In genomic region chrY:12904618-12905519, GRCh38 we compare ENCODE assay signal across 8 cellular contexts. TPM values are rescaled to one million over a fixed set of nuclear protein-coding genes. Genes with fewer than 3 reads are reported as not detected.
DNase-seq lines count a peak whose midpoint lies in the region; ATAC-seq and TF ChIP-seq lines count a peak whose summit lies in the region.

DDX3Y (plus strand) TSS chrY:12904868; CDS start chrY:12904937, 69 bp downstream.

- H3K9me3 Mint-ChIP-seq in activated B cell treated with CpG ODN at 0.5 μM for 24 hours, result no peaks in the 10 kb centered on the region

- POLR2A ChIA-PET in activated B cell treated with CpG ODN at 0.5 μM for 24 hours (lab: Charles Lee), result interaction anchor here (0.6 to 1.0 kb wide), 4 partner anchors 243 to 799 kb away, joined by 4 to 7 read pairs (median 4); partner anchors contain the start of genes TMSB4Y and UTY

- no peaks in the 10 kb centered on the region for H3K27me3 Mint-ChIP-seq in activated B cell treated with CpG ODN at 0.5 μM for 24 hours

- no peak for TF ChIP-seq CTCF in activated B cell treated with CpG ODN at 0.5 μM for 24 hours (IDR thresholded peaks at IDR 0.05)

- ATAC-seq in HG03469 (IDR thresholded peaks at IDR 0.05; ENCODE audit: unreplicated experiment), result peak; percentile 72
- ATAC-seq in activated B cell treated with CpG ODN at 0.5 μM for 24 hours (ENCODE audit: low read depth), result peak; percentile 89
- ATAC-seq in HG03159 (IDR thresholded peaks at IDR 0.05; ENCODE audit: unreplicated experiment), result no peak
- no peak for ATAC-seq in GM18517 (IDR thresholded peaks at IDR 0.05; ENCODE audit: unreplicated experiment)

- H3K4me1 Mint-ChIP-seq in activated B cell treated with CpG ODN at 0.5 μM for 24 hours, result peaks cover 24% of the 10 kb centered on the region

- CTCF ChIA-PET in activated B cell treated with CpG ODN at 0.5 μM for 24 hours (lab: Charles Lee), result no interaction called here

- H3K4me3 ChIP-seq in skeletal muscle cell (ENCODE audit: low read depth, low read length), result peak within 1 kb of the TSS; percentile 68

- intact Hi-C loops in activated B cell treated with CpG ODN at 0.5 μM for 24 hours (cut with micrococcal nuclease), result loop anchor here (1.0 to 10.0 kb wide), 4 partner anchors 242 to 798 kb away; partner anchors contain the start of genes TMSB4Y and UTY

- peak within 1 kb of the TSS; percentile 99 for H3K27ac Mint-ChIP-seq in activated B cell treated with CpG ODN at 0.5 μM for 24 hours

- peak; percentile 76 for DNase-seq in GF-D8 (lab: John Stamatoyannopoulos, UW)
- DNase-seq in activated B cell treated with CpG ODN at 0.5 μM for 24 hours, result peak; percentile 65
- DNase-seq in fibroblast of peridontal ligament (ENCODE audit: extremely low read depth), result peak; percentile 97
- DNase-seq in skeletal muscle cell (ENCODE audit: low read depth), result peak; percentile 86
- no peak for DNase-seq in SW 1271 (lab: John Stamatoyannopoulos, UW)

- peak within 1 kb of the TSS; percentile 99 for H3K4me3 Mint-ChIP-seq in activated B cell treated with CpG ODN at 0.5 μM for 24 hours

- peaks cover 27% of the 10 kb centered on the region for H3K36me3 Mint-ChIP-seq in activated B cell treated with CpG ODN at 0.5 μM for 24 hours (ENCODE audit: low read depth)

RNA-seq across cellular contexts. Expression of gene DDX3Y, which starts in this region (rescaled TPM):
- total RNA-seq in activated B cell treated with CpG ODN at 0.5 μM for 24 hours, result 90.9 and 102 TPM in 2 replicates

Comparison
In these comparisons a context has a peak if more than half of its experiments do, and no peak if none do; other contexts are left out.
1. DNase-seq: peak in GF-D8 (single experiment), activated B cell treated with CpG ODN at 0.5 μM for 24 hours (single experiment), fibroblast of peridontal ligament (single experiment) and skeletal muscle cell (single experiment); none in SW 1271 (0 of 2).
2. ATAC-seq: peak in HG03469 (single experiment) and activated B cell treated with CpG ODN at 0.5 μM for 24 hours (single experiment); none in HG03159 (single experiment) and GM18517 (single experiment).